19 cellular contexts compared by ENCODE assay signal in genomic region chr9:74950456-74950855, GRCh38. TPM values are rescaled to one million over a fixed set of nuclear protein-coding genes. Genes with fewer than 3 reads are reported as not detected.
A peak's percentile ranks its signal among the peaks of the same experiment; 100 is the strongest.
DNase-seq lines count a peak whose midpoint lies in the region; ATAC-seq and TF ChIP-seq lines count a peak whose summit lies in the region.
"Had no signal": no experiment of that assay in that cellular context is flagged by ENCODE, and none has a peak within 500 bp of the region (broad histone marks: within the 10 kb centered on the region; RNA-seq: fewer than 3 reads in every experiment).

No MANE protein-coding gene starts in this region.

- H3K27ac Mint-ChIP-seq in activated naive CD4-positive, alpha-beta T cell treated with anti-CD3 and anti-CD28 coated beads for 36 hours, result no peak overlapping the region
- H3K27ac Mint-ChIP-seq in activated T-helper 17 cell treated with anti-CD3 and anti-CD28 coated beads, Interleukin-2, amount 50 U/mL, for 72 hours, result no peak overlapping the region
- H3K27ac Mint-ChIP-seq in activated T-helper 2 cell treated with anti-CD3 and anti-CD28 coated beads, Interferon-gamma antibody, Interleukin-2, Interleukin-4, amounts not matched to agents 10 μg/mL and 5 μg/mL and 100 μg/mL, durations not matched to agents 14 hours and 24 hours and 36 hours, result no peak overlapping the region

- H3K9me3 ChIP-seq in psoas muscle, result no peaks in the 10 kb centered on the region
- H3K9me3 ChIP-seq: sigmoid colon, vagina had no signal

- no peaks in the 10 kb centered on the region for H3K27me3 Mint-ChIP-seq in activated naive CD4-positive, alpha-beta T cell treated with anti-CD3 and anti-CD28 coated beads for 36 hours (ENCODE audit: low read depth)
- no peaks in the 10 kb centered on the region for H3K27me3 Mint-ChIP-seq in activated T-helper 17 cell treated with anti-CD3 and anti-CD28 coated beads, Interleukin-2, amount 50 U/mL, for 72 hours
- H3K27me3 Mint-ChIP-seq in activated T-helper 2 cell treated with anti-CD3 and anti-CD28 coated beads, Interferon-gamma antibody, Interleukin-2, Interleukin-4, amounts not matched to agents 10 μg/mL and 5 μg/mL and 100 μg/mL, durations not matched to agents 14 hours and 24 hours and 36 hours (ENCODE audit: low read depth), result no peaks in the 10 kb centered on the region

- ATAC-seq in activated T-helper 17 cell treated with anti-CD3 and anti-CD28 coated beads, Interleukin-2, amount 50 U/mL, for 72 hours (replicated peaks), result no peak
- ATAC-seq in psoas muscle (no peak), GM18867 (IDR thresholded peaks at IDR 0.05; ENCODE audit: unreplicated experiment) (no peak)

- H3K4me1 Mint-ChIP-seq in activated naive CD4-positive, alpha-beta T cell treated with anti-CD3 and anti-CD28 coated beads for 36 hours (ENCODE audit: low read depth), result peaks cover 26% of the 10 kb centered on the region
- H3K4me1 Mint-ChIP-seq in activated T-helper 17 cell treated with anti-CD3 and anti-CD28 coated beads, Interleukin-2, amount 50 U/mL, for 72 hours, result no peaks in the 10 kb centered on the region
- peaks cover 26% of the 10 kb centered on the region for H3K4me1 Mint-ChIP-seq in activated T-helper 2 cell treated with anti-CD3 and anti-CD28 coated beads, Interferon-gamma antibody, Interleukin-2, Interleukin-4, amounts not matched to agents 10 μg/mL and 5 μg/mL and 100 μg/mL, durations not matched to agents 14 hours and 24 hours and 36 hours (ENCODE audit: low read depth)

- peak overlapping the region; percentile 14 for H3K4me3 Mint-ChIP-seq in activated naive CD4-positive, alpha-beta T cell treated with anti-CD3 and anti-CD28 coated beads for 36 hours
- H3K4me3 Mint-ChIP-seq in activated T-helper 17 cell treated with anti-CD3 and anti-CD28 coated beads, Interleukin-2, amount 50 U/mL, for 72 hours, result peak overlapping the region; percentile 42
- no peak overlapping the region for H3K4me3 Mint-ChIP-seq in activated T-helper 2 cell treated with anti-CD3 and anti-CD28 coated beads, Interferon-gamma antibody, Interleukin-2, Interleukin-4, amounts not matched to agents 10 μg/mL and 5 μg/mL and 100 μg/mL, durations not matched to agents 14 hours and 24 hours and 36 hours (ENCODE audit: low read depth)

- peaks cover 19% of the 10 kb centered on the region for H3K36me3 Mint-ChIP-seq in activated naive CD4-positive, alpha-beta T cell treated with anti-CD3 and anti-CD28 coated beads for 36 hours (ENCODE audit: low read depth)
- peaks cover 20% of the 10 kb centered on the region for H3K36me3 Mint-ChIP-seq in activated T-helper 17 cell treated with anti-CD3 and anti-CD28 coated beads, Interleukin-2, amount 50 U/mL, for 72 hours (ENCODE audit: low read depth)
- H3K36me3 Mint-ChIP-seq in activated T-helper 2 cell treated with anti-CD3 and anti-CD28 coated beads, Interferon-gamma antibody, Interleukin-2, Interleukin-4, amounts not matched to agents 10 μg/mL and 5 μg/mL and 100 μg/mL, durations not matched to agents 14 hours and 24 hours and 36 hours (ENCODE audit: low read depth), result peaks cover 38% of the 10 kb centered on the region

- no peak overlapping the region for H3K4me3 ChIP-seq in psoas muscle
- H3K4me3 ChIP-seq: sigmoid colon had no signal

- peaks cover 14% of the 10 kb centered on the region for H3K4me1 ChIP-seq in psoas muscle

- no peaks in the 10 kb centered on the region for H3K9me3 Mint-ChIP-seq in activated naive CD4-positive, alpha-beta T cell treated with anti-CD3 and anti-CD28 coated beads for 36 hours
- H3K9me3 Mint-ChIP-seq in activated T-helper 17 cell treated with anti-CD3 and anti-CD28 coated beads, Interleukin-2, amount 50 U/mL, for 72 hours, result no peaks in the 10 kb centered on the region
- H3K9me3 Mint-ChIP-seq in activated T-helper 2 cell treated with anti-CD3 and anti-CD28 coated beads, Interferon-gamma antibody, Interleukin-2, Interleukin-4, amounts not matched to agents 10 μg/mL and 5 μg/mL and 100 μg/mL, durations not matched to agents 14 hours and 24 hours and 36 hours, result no peaks in the 10 kb centered on the region

- H3K27ac ChIP-seq in psoas muscle, result peak overlapping the region; percentile 10
- H3K27ac ChIP-seq: brain microvascular endothelial cell, coronary artery, vagina had no signal

- CTCF ChIA-PET in activated naive CD4-positive, alpha-beta T cell treated with anti-CD3 and anti-CD28 coated beads for 36 hours (lab: Charles Lee), result interaction anchor here (0.6 to 5.2 kb wide), 5 partner anchors 70 to 1739 kb away, joined by 3 to 42 read pairs (median 4); no protein-coding TSS in a partner anchor

- WGBS in psoas muscle, 3 donors, result 74 to 83% (median 78%) methylated on average over 2 of the region's 2 CpGs

- intact Hi-C loops in activated naive CD4-positive, alpha-beta T cell treated with anti-CD3 and anti-CD28 coated beads for 36 hours (cut with micrococcal nuclease), result loop anchor here (5.0 kb wide), 3 partner anchors 197 to 942 kb away; partner anchors contain the start of gene PCSK5
- intact Hi-C loops in psoas muscle (cut with DNase I), result loop anchor here (5.0 kb wide), 3 partner anchors 52 to 137 kb away; partner anchors contain the start of genes NMRK1 (in 1 of the 2) and OSTF1 (in 1 of the 2)
- intact Hi-C loops in activated T-helper 2 cell treated with anti-CD3 and anti-CD28 coated beads, Interferon-gamma antibody, Interleukin-2, Interleukin-4, amounts not matched to agents 10 μg/mL and 5 μg/mL and 100 μg/mL, durations not matched to agents 14 hours and 24 hours and 36 hours (cut with micrococcal nuclease), result loop anchor here (5.0 to 10.0 kb wide), 2 partner anchors 197 to 1074 kb away; no protein-coding TSS in a partner anchor

- no peaks in the 10 kb centered on the region for H3K27me3 ChIP-seq in psoas muscle (ENCODE audit: insufficient read depth in 3 of 3, low read length in 2 of 3)
- H3K27me3 ChIP-seq: brain microvascular endothelial cell, sigmoid colon, vagina had no signal

- no peaks in the 10 kb centered on the region for H3K36me3 ChIP-seq in psoas muscle (ENCODE audit: insufficient read depth in 1 of 2, low read depth in 1 of 2)
- H3K36me3 ChIP-seq: brain microvascular endothelial cell, sigmoid colon, vagina had no signal

- DNase-seq in activated naive CD4-positive, alpha-beta T cell treated with anti-CD3 and anti-CD28 coated beads for 36 hours, result no peak
- DNase-seq in activated naive CD4-positive, alpha-beta T cell treated with anti-CD3 and anti-CD28 coated beads, Interleukin-2, amount 50 U/mL, for 16 hours, result no peak
- DNase-seq in EL (peak; percentile 4), psoas muscle (no peak), hepatic stellate cell (ENCODE audit: low spot score) (no peak)
- no peak for DNase-seq in activated T-helper 2 cell treated with anti-CD3 and anti-CD28 coated beads, Interferon-gamma antibody, Interleukin-2, Interleukin-4, amounts not matched to agents 10 μg/mL and 5 μg/mL and 100 μg/mL, durations not matched to agents 14 hours and 24 hours and 36 hours (ENCODE audit: low spot score)
- DNase-seq: activated CD8-positive, alpha-beta memory T cell treated with anti-CD3 and anti-CD28 coated beads for 24 hours; activated gamma-delta T cell; brain microvascular endothelial cell; foreskin melanocyte; NCI-H1048; NCI-H2081 treated with DMSO at 0.1 percent for 48 hours; NCI-H524; sigmoid colon; stimulated activated CD4-positive, alpha-beta T cell treated with anti-CD3 and anti-CD28 coated beads, Interleukin-1b, Interleukin-23, amount 100 ng/mL, for 48 hours had no signal

- TF ChIP-seq CTCF in psoas muscle (IDR thresholded peaks at IDR 0.05), result no peak

RNA-seq across cellular contexts. Expression of gene C9orf40, which starts 2.3 kb away (rescaled TPM):
- total RNA-seq in activated naive CD4-positive, alpha-beta T cell treated with anti-CD3 and anti-CD28 coated beads for 36 hours, result 10 to 100 TPM; 23.1 to 23.9 TPM
- total RNA-seq in activated T-helper 17 cell treated with anti-CD3 and anti-CD28 coated beads, Interleukin-2, amount 50 U/mL, for 72 hours, result 10 to 100 TPM; 10.4 to 21.3 TPM
- 1 to 10 TPM; 1.9 to 4.6 (median 2.5) TPM for total RNA-seq in psoas muscle
- polyA plus RNA-seq in psoas muscle, result 1 to 10 TPM; 2.5 to 7.9 (median 4.2) TPM
- 19.2 and 19.6 TPM in 2 replicates for total RNA-seq in activated T-helper 2 cell treated with anti-CD3 and anti-CD28 coated beads, Interferon-gamma antibody, Interleukin-2, Interleukin-4, amounts not matched to agents 10 μg/mL and 5 μg/mL and 100 μg/mL, durations not matched to agents 14 hours and 24 hours and 36 hours
